In genomic region chr17:79920751-79921410, GRCh38 we compare ENCODE assay signal across 29 cellular contexts.
DNase-seq lines count a peak whose midpoint lies in the region; ATAC-seq and TF ChIP-seq lines count a peak whose summit lies in the region.
"Had no signal": no experiment of that assay in that cellular context is flagged by ENCODE, and none has a peak within 500 bp of the region (broad histone marks: within the 10 kb centered on the region; RNA-seq: fewer than 3 reads in every experiment).

No MANE protein-coding gene starts in this region.

- no peaks in the 10 kb centered on the region for H4K20me1 ChIP-seq in OCI-LY3 (ENCODE audit: insufficient read depth, low read length)

- H3K36me3 ChIP-seq in OCI-LY3 (replicated peaks; ENCODE audit: low read depth, low read length): peaks cover 4% of the 10 kb centered on the region
- no peaks in the 10 kb centered on the region for H3K36me3 ChIP-seq in mucosa of descending colon (ENCODE audit: low read depth)
- H3K36me3 ChIP-seq in spleen: no peaks in the 10 kb centered on the region
- H3K36me3 ChIP-seq: BE2C, esophagus squamous epithelium, heart left ventricle, Peyer's patch, WERI-Rb-1 had no signal

- H3K9ac ChIP-seq in OCI-LY3 (ENCODE audit: low read length): peak overlapping the region; percentile 92

- peak overlapping the region; percentile 89 for H3K4me2 ChIP-seq in OCI-LY3 (ENCODE audit: low read length)

- TF ChIP-seq POLR2A in spleen (IDR thresholded peaks at IDR 0.05): no peak

- H3K27ac ChIP-seq in OCI-LY3 (ENCODE audit: low read length): peak overlapping the region; percentile 98
- peak overlapping the region in 1 of 8 donors; percentile 43 for H3K27ac ChIP-seq in spleen
- H3K27ac ChIP-seq: esophagus squamous epithelium, foreskin keratinocyte, heart left ventricle, WERI-Rb-1 had no signal

- DNase-seq in left ventricle myocardium superior (peak; percentile 11), Right ventricle myocardium superior (no peak), mucosa of descending colon (peak in 2 of 3 donors; percentile 39 to 52), cerebellar cortex (ENCODE audit: low spot score) (no peak), spleen (no peak)
- DNase-seq: ACHN; activated CD4-positive, alpha-beta T cell treated with anti-CD3 and anti-CD28 coated beads for 4 hours; activated T-cell treated with anti-CD3 and anti-CD28 coated beads, Interleukin-2, amount 50 U/mL, for 48 hours; BE2C; central memory CD4-positive, alpha-beta T cell; DMS153; esophagus squamous epithelium; foreskin keratinocyte; H9; islet precursor cell; Kasumi-1; midbrain; natural killer cell; NCI-H1436; NCI-H2081; NCI-H345; stimulated activated naive CD4-positive, alpha-beta T cell treated with Interleukin-2 at 50 U/mL for 16 hours; SW 1271; T-helper 9 cell; WERI-Rb-1 had no signal

- no peak overlapping the region for H2AFZ ChIP-seq in OCI-LY3 (ENCODE audit: low read depth, low read length)

- H3K9me3 ChIP-seq in OCI-LY3 (ENCODE audit: insufficient read depth, low read length) (no peaks in the 10 kb centered on the region), mucosa of descending colon (no peaks in the 10 kb centered on the region), spleen (no peaks in the 10 kb centered on the region)
- H3K9me3 ChIP-seq: BE2C, esophagus squamous epithelium, heart left ventricle, Peyer's patch had no signal

- H3K4me1 ChIP-seq in OCI-LY3 (ENCODE audit: low read length): peaks cover 99% of the 10 kb centered on the region
- H3K4me1 ChIP-seq in mucosa of descending colon (ENCODE audit: low read depth): peaks cover 29% of the 10 kb centered on the region
- H3K4me1 ChIP-seq in spleen: peaks cover 4 to 65% (median 27%) of the 10 kb centered on the region in 6 donors
- H3K4me1 ChIP-seq: foreskin keratinocyte had no signal

- WGBS in spleen, 5 donors: 67 to 83% (median 69%) methylated on average over 14 to 19 of the region's 19 CpGs

- intact Hi-C loops in left ventricle myocardium superior (cut with micrococcal nuclease): no loop called here
- intact Hi-C loops in Right ventricle myocardium superior (cut with DNase I): no loop called here
- intact Hi-C loops in mucosa of descending colon (cut with DNase I, micrococcal nuclease): no loop called here
- intact Hi-C loops in spleen (cut with DNase I; ENCODE audit: low total_unique reads): no loop called here

- H3K4me3 ChIP-seq in OCI-LY3 (ENCODE audit: low read length) (peak overlapping the region; percentile 73), mucosa of descending colon (no peak overlapping the region), spleen (no peak overlapping the region)
- H3K4me3 ChIP-seq: heart left ventricle had no signal

- no peak for TF ChIP-seq CTCF in OCI-LY3 (IDR thresholded peaks at IDR 0.05; ENCODE audit: low read depth, low read length)
- TF ChIP-seq CTCF in mucosa of descending colon (IDR thresholded peaks at IDR 0.05): no peak
- no peak for TF ChIP-seq CTCF in spleen (IDR thresholded peaks at IDR 0.05 in 8 of 11, conservative IDR thresholded peaks at IDR 0.05 in 3 of 11)

- peaks cover 18% of the 10 kb centered on the region for H3K79me2 ChIP-seq in OCI-LY3 (ENCODE audit: low read length)

- H3K27me3 ChIP-seq in OCI-LY3 (ENCODE audit: low read depth, low read length): no peaks in the 10 kb centered on the region
- peaks cover 0 to 85% (median 3%) of the 10 kb centered on the region in 7 donors for H3K27me3 ChIP-seq in spleen (replicated peaks in 1 of 7)
- H3K27me3 ChIP-seq: BE2C, Peyer's patch had no signal

- no peak for ATAC-seq in left ventricle myocardium superior
- ATAC-seq in Right ventricle myocardium superior (ENCODE audit: poor library complexity): no peak
- no peak for ATAC-seq in mucosa of descending colon
- no peak for ATAC-seq in HG03025 (IDR thresholded peaks at IDR 0.05; ENCODE audit: low FRiP score, unreplicated experiment)
- ATAC-seq: foreskin keratinocyte, heart left ventricle, natural killer cell had no signal

Comparison
In these comparisons a context has a peak if more than half of its experiments do, and no peak if none do; other contexts are left out.
1. DNase-seq: peak in left ventricle myocardium superior (single experiment) and mucosa of descending colon (2 of 3); none in Right ventricle myocardium superior (single experiment), cerebellar cortex (single experiment) and spleen (single experiment).